In the genomic region with DNA sequence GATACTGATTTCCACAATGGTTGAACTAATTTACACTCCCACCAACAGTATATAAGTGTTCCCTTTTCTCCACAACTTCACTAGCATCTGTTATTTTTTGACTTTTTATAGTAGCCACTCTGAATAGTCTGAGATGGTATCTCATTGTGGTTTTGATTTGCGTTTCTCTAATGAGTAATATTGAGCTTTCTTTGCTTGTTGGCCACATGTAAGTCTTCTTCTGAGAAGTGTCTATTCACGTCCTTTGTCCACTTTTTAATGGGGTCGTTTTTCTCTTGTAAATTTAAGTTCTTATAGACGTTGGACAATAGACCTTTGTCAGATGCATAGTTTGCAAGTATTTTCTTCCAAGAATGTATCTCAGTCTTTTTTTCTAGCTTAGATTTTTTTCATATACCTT, we compare ENCODE assay signal across 13 cellular contexts. TPM values are rescaled to one million over a fixed set of nuclear protein-coding genes. Genes with fewer than 3 reads are reported as not detected.
DNase-seq lines count a peak whose midpoint lies in the region; ATAC-seq and TF ChIP-seq lines count a peak whose summit lies in the region.
"Had no signal": no experiment of that assay in that cellular context is flagged by ENCODE, and none has a peak within 500 bp of the region (broad histone marks: within the 10 kb centered on the region; RNA-seq: fewer than 3 reads in every experiment).

No MANE protein-coding gene starts in this region.

- POLR2A ChIA-PET in activated B cell treated with CpG ODN at 0.5 μM for 24 hours (lab: Charles Lee): interaction anchor here (0.7 to 3.0 kb wide), 4 partner anchors 10 to 94 kb away, joined by 3 to 25 read pairs (median 4); partner anchors contain the start of gene FBXW7

- no peaks in the 10 kb centered on the region for H3K36me3 ChIP-seq in tibial nerve

- H3K27ac Mint-ChIP-seq in activated B cell treated with CpG ODN at 0.5 μM for 24 hours: no peak overlapping the region
- H3K27ac Mint-ChIP-seq in progenitor cell of endocrine pancreas: no peak overlapping the region

- H3K4me3 ChIP-seq in tibial nerve: no peak overlapping the region
- H3K4me3 ChIP-seq: stomach had no signal

- no peak for TF ChIP-seq POLR2A in tibial nerve (IDR thresholded peaks at IDR 0.05)

- no peak overlapping the region for H3K27ac ChIP-seq in tibial nerve
- H3K27ac ChIP-seq: neutrophil, stomach had no signal

- peak overlapping the region; percentile 11 for H3K4me3 Mint-ChIP-seq in activated B cell treated with CpG ODN at 0.5 μM for 24 hours
- no peak overlapping the region for H3K4me3 Mint-ChIP-seq in progenitor cell of endocrine pancreas (ENCODE audit: low read depth)

- TF ChIP-seq EP300 in tibial nerve (IDR thresholded peaks at IDR 0.05): no peak

- TF ChIP-seq CTCF in activated B cell treated with CpG ODN at 0.5 μM for 24 hours (IDR thresholded peaks at IDR 0.05) (no peak), tibial nerve (IDR thresholded peaks at IDR 0.05) (no peak), progenitor cell of endocrine pancreas (IDR thresholded peaks at IDR 0.05; ENCODE audit: unreplicated experiment) (no peak)

- CTCF ChIA-PET in activated B cell treated with CpG ODN at 0.5 μM for 24 hours (lab: Charles Lee): interaction anchor here (0.7 kb wide), 1 partner anchor 25 kb away, joined by 3 read pairs; no protein-coding TSS in a partner anchor

- ATAC-seq in GM18502 (IDR thresholded peaks at IDR 0.05; ENCODE audit: poor library complexity, unreplicated experiment) (peak; percentile 75), GM19043 (IDR thresholded peaks at IDR 0.05; ENCODE audit: low read depth, unreplicated experiment) (peak; percentile 42), HG02884 (IDR thresholded peaks at IDR 0.05; ENCODE audit: unreplicated experiment) (peak; percentile 68), activated B cell treated with CpG ODN at 0.5 μM for 24 hours (ENCODE audit: low read depth) (peak; percentile 31), GM19328 (IDR thresholded peaks at IDR 0.05; ENCODE audit: unreplicated experiment) (no peak)

- 64 to 67% methylated on average over 4 of the region's 4 CpGs for WGBS in tibial nerve, 2 donors

- intact Hi-C loops in activated B cell treated with CpG ODN at 0.5 μM for 24 hours (cut with micrococcal nuclease): loop anchor here (1.0 to 2.0 kb wide), 2 partner anchors 8 to 15 kb away; no protein-coding TSS in a partner anchor

- H3K9me3 ChIP-seq in tibial nerve: no peaks in the 10 kb centered on the region
- H3K9me3 ChIP-seq: neutrophil, stomach had no signal

- H3K4me1 Mint-ChIP-seq in activated B cell treated with CpG ODN at 0.5 μM for 24 hours (peaks cover 65% of the 10 kb centered on the region), progenitor cell of endocrine pancreas (ENCODE audit: low read depth) (peaks cover 38% of the 10 kb centered on the region)

- peaks cover 0 to 25% (median 7%) of the 10 kb centered on the region in 4 donors for H3K4me1 ChIP-seq in tibial nerve

- H3K36me3 Mint-ChIP-seq in activated B cell treated with CpG ODN at 0.5 μM for 24 hours (ENCODE audit: low read depth) (peaks cover 35% of the 10 kb centered on the region), progenitor cell of endocrine pancreas (ENCODE audit: insufficient read depth) (peaks cover 6% of the 10 kb centered on the region)

- H3K27me3 Mint-ChIP-seq in activated B cell treated with CpG ODN at 0.5 μM for 24 hours (no peaks in the 10 kb centered on the region), progenitor cell of endocrine pancreas (no peaks in the 10 kb centered on the region)

- no peaks in the 10 kb centered on the region for H3K27me3 ChIP-seq in tibial nerve
- H3K27me3 ChIP-seq: neutrophil, stomach had no signal

- H3K9me3 Mint-ChIP-seq in activated B cell treated with CpG ODN at 0.5 μM for 24 hours (no peaks in the 10 kb centered on the region), progenitor cell of endocrine pancreas (ENCODE audit: low read depth) (no peaks in the 10 kb centered on the region)

- no peak for DNase-seq in activated B cell treated with CpG ODN at 0.5 μM for 24 hours
- no peak for DNase-seq in hepatic stellate cell (ENCODE audit: low spot score)
- no peak for DNase-seq in tibial nerve (ENCODE audit: low spot score in 2 of 2)
- no peak for DNase-seq in progenitor cell of endocrine pancreas (ENCODE audit: low spot score, unreplicated experiment)
- DNase-seq: activated CD4-positive, alpha-beta T cell treated with anti-CD3 and anti-CD28 coated beads for 1 hour; activated T-cell treated with anti-CD3 and anti-CD28 coated beads, Interleukin-2, amount 50 U/mL, for 1 hour; dermis blood vessel endothelial cell; stomach had no signal

RNA-seq across cellular contexts. Expression of gene FBXW7, which starts 10.0 kb away (rescaled TPM):
- total RNA-seq in activated B cell treated with CpG ODN at 0.5 μM for 24 hours: 96.5 and 102 TPM in 2 replicates
- total RNA-seq in tibial nerve: 10 to 100 TPM; 40.8 to 85.7 (median 62.1) TPM
- total RNA-seq in progenitor cell of endocrine pancreas: 49.3 and 52.1 TPM in 2 replicates
